Comparison of ENCODE assay signal across 8 cellular contexts in the genomic region with DNA sequence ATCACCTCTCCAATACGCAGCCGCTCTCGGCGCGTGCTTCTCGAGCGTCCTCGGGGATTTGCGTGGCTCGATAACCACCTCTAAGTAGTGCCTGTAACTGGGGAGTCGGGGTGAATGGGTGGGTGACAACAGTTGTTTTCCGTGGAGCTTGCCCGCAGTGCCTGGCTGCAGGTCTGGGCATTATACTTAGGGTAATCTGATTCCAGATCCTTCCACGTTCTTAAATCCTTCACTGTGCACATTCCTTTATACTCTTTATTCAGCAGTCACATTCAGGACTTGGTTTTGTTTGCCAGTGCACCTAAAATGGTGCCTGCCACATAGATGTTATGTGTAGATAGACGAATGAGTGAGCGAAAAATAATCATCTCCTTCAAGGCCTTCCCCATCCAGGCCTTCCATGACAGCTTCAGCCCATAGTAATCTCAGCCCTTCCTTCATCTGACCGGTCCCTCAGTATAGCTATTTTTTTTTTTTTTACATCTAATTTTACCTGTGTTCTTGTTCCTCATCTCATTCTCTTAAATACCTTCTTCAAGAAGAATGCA. TPM values are rescaled to one million over a fixed set of nuclear protein-coding genes. Genes with fewer than 3 reads are reported as not detected.
A peak's percentile ranks its signal among the peaks of the same experiment; 100 is the strongest.
DNase-seq lines count a peak whose midpoint lies in the region; ATAC-seq, FAIRE-seq and TF ChIP-seq lines count a peak whose summit lies in the region.

No MANE protein-coding gene starts in this region.

- H3K4me2 ChIP-seq in A549, result peak overlapping the region; percentile 98
- H3K4me2 ChIP-seq in GM23248 (ENCODE audit: unreplicated experiment), result peak overlapping the region; percentile 100
- H3K4me2 ChIP-seq in smooth muscle cell, result peak overlapping the region; percentile 96

- peaks cover 13% of the 10 kb centered on the region; the same call in 2 of the 3 replicates for H3K4me1 ChIP-seq in A549
- H3K4me1 ChIP-seq in GM23248 (ENCODE audit: insufficient read depth), result peaks cover 12% of the 10 kb centered on the region; the same call in 1 of the 2 replicates
- H3K4me1 ChIP-seq in smooth muscle cell (ENCODE audit: low read depth), result peaks cover 10% of the 10 kb centered on the region

- TF ChIP-seq RAD21 in A549 (conservative IDR thresholded peaks at IDR 0.05 in 1 of 2, IDR thresholded peaks at IDR 0.05 in 1 of 2), result no peak

- peaks cover 40% of the 10 kb centered on the region for H3K36me3 Mint-ChIP-seq in activated CD4-positive, alpha-beta memory T cell treated with anti-CD3 and anti-CD28 coated beads for 36 hours

- peak in 1 of 2 experiments; percentile 19; a peak in 4 of 6 replicates for ATAC-seq in A549

- H3K27me3 ChIP-seq in GM23248 (replicated peaks; ENCODE audit: insufficient read depth) (no peaks in the 10 kb centered on the region), smooth muscle cell (ENCODE audit: low read depth) (no peaks in the 10 kb centered on the region)

- 4% methylated on average over 14 of the region's 17 CpGs for WGBS in A549 (ENCODE audit: missing lambda C conversion rate)
- WGBS in GM23248 (ENCODE audit: low coverage in 1 of 2, low lambda C conversion rate in 2 of 2, missing lambda C conversion rate in 2 of 2), 2 experiments, result 2% methylated on average over 17 of the region's 17 CpGs
- 4% methylated on average over 17 of the region's 17 CpGs for WGBS in smooth muscle cell (ENCODE audit: low lambda C conversion rate)

- no peaks in the 10 kb centered on the region for H3K9me2 ChIP-seq in GM23248 (ENCODE audit: insufficient read depth)

- peaks cover 4% of the 10 kb centered on the region for H3K27me3 Mint-ChIP-seq in activated CD4-positive, alpha-beta memory T cell treated with anti-CD3 and anti-CD28 coated beads for 36 hours

- peak overlapping the region; percentile 95 for H3K4me3 Mint-ChIP-seq in activated CD4-positive, alpha-beta memory T cell treated with anti-CD3 and anti-CD28 coated beads for 36 hours

- no peaks in the 10 kb centered on the region for H3K9me3 ChIP-seq in A549
- no peaks in the 10 kb centered on the region for H3K9me3 ChIP-seq in GM23248 (ENCODE audit: low read depth)
- no peaks in the 10 kb centered on the region for H3K9me3 ChIP-seq in smooth muscle cell (replicated peaks; ENCODE audit: low read depth)

- CTCF ChIA-PET in A549 (lab: Yijun Ruan, JAX), result interaction anchor here (0.6 to 3.8 kb wide), 7 partner anchors 10 to 119 kb away, joined by 3 to 13 read pairs (median 4); no protein-coding TSS in a partner anchor
- CTCF ChIA-PET in activated CD4-positive, alpha-beta memory T cell treated with anti-CD3 and anti-CD28 coated beads for 36 hours (lab: Charles Lee), result interaction anchor here (0.5 to 2.3 kb wide), 6 partner anchors 55 to 362 kb away, joined by 4 to 12 read pairs (median 4); partner anchors contain the start of genes ABTB2 and CAPRIN1

- TF ChIP-seq POLR2A in A549 (IDR thresholded peaks at IDR 0.05; ENCODE audit: low read length), result no peak

- peak overlapping the region; percentile 98 for H3K9ac ChIP-seq in GM23248
- H3K9ac ChIP-seq in smooth muscle cell (ENCODE audit: low read depth), result peak overlapping the region; percentile 86

- TF ChIP-seq CTCF in A549 (IDR thresholded peaks at IDR 0.05) (no peak), smooth muscle cell (IDR thresholded peaks at IDR 0.05; ENCODE audit: borderline replicate concordance, insufficient read depth, poor library complexity, severe bottlenecking) (no peak)

- H3K4me1 Mint-ChIP-seq in activated CD4-positive, alpha-beta memory T cell treated with anti-CD3 and anti-CD28 coated beads for 36 hours (ENCODE audit: low read depth), result peaks cover 45% of the 10 kb centered on the region

- intact Hi-C loops in activated CD4-positive, alpha-beta memory T cell treated with anti-CD3 and anti-CD28 coated beads for 36 hours (cut with micrococcal nuclease), result loop anchor here (1.0 to 5.0 kb wide), 7 partner anchors 19 to 333 kb away; partner anchors contain the start of genes ABTB2 and CAPRIN1

- FAIRE-seq in A549 (lab: Jason Lieb, UNC), result no peak

- DNase-seq in A549 (ENCODE audit: low read depth in 1 of 2, low spot score in 1 of 2), result peak in 1 of 2 experiments; percentile 36
- peak; percentile 61 for DNase-seq in GM23248
- DNase-seq in activated CD4-positive, alpha-beta memory T cell treated with anti-CD3 and anti-CD28 coated beads for 36 hours, result no peak
- DNase-seq in hepatic stellate cell (ENCODE audit: low spot score), result peak; percentile 17
- DNase-seq in smooth muscle cell (lab: John Stamatoyannopoulos, UW; ENCODE audit: unreplicated experiment), result no peak
- DNase-seq in NCI-H446 treated with DMSO at 0.1 percent for 48 hours (lab: John Stamatoyannopoulos, UW), result no peak
- DNase-seq in GM19240 (ENCODE audit: insufficient read length, low spot score), result no peak
- no peak for DNase-seq in putamen (ENCODE audit: low spot score)

- peak overlapping the region; percentile 84 to 95 for H3K27ac ChIP-seq in A549
- peak overlapping the region; percentile 94 for H3K27ac ChIP-seq in GM23248
- peak overlapping the region; percentile 85 for H3K27ac ChIP-seq in smooth muscle cell (ENCODE audit: low read depth)

- H2AFZ ChIP-seq in GM23248 (peak overlapping the region; percentile 83), smooth muscle cell (ENCODE audit: low read depth) (peak overlapping the region; percentile 9)

- H4K20me1 ChIP-seq in GM23248 (ENCODE audit: insufficient read depth) (no peaks in the 10 kb centered on the region), smooth muscle cell (ENCODE audit: low read depth) (no peaks in the 10 kb centered on the region)

- H3K9me3 Mint-ChIP-seq in activated CD4-positive, alpha-beta memory T cell treated with anti-CD3 and anti-CD28 coated beads for 36 hours, result no peaks in the 10 kb centered on the region

- H3K4me3 ChIP-seq in A549 (peak overlapping the region; percentile 92), GM23248 (peak overlapping the region; percentile 91), smooth muscle cell (peak overlapping the region; percentile 88)

- POLR2A ChIA-PET in A549 (lab: Yijun Ruan, JAX), result interaction anchor here (0.7 to 2.0 kb wide), 10 partner anchors 9 to 251 kb away, joined by 3 to 11 read pairs (median 4); partner anchors contain the start of genes ABTB2 and CAPRIN1
- POLR2A ChIA-PET in activated CD4-positive, alpha-beta memory T cell treated with anti-CD3 and anti-CD28 coated beads for 36 hours (lab: Charles Lee), result interaction anchor here (0.6 to 1.9 kb wide), 10 partner anchors 9 to 252 kb away, joined by 3 to 11 read pairs (median 4); partner anchors contain the start of genes ABTB2 and CAPRIN1

- peak overlapping the region; percentile 98 for H3K27ac Mint-ChIP-seq in activated CD4-positive, alpha-beta memory T cell treated with anti-CD3 and anti-CD28 coated beads for 36 hours

- H3K79me2 ChIP-seq in GM23248 (ENCODE audit: insufficient read depth), result peaks cover 52% of the 10 kb centered on the region
- H3K79me2 ChIP-seq in smooth muscle cell (ENCODE audit: low read depth), result peaks cover 32% of the 10 kb centered on the region

- H3K36me3 ChIP-seq in GM23248 (ENCODE audit: low read depth) (peaks cover 19% of the 10 kb centered on the region), smooth muscle cell (ENCODE audit: low read depth) (peaks cover 12% of the 10 kb centered on the region)

- TF ChIP-seq EP300 in A549 (IDR thresholded peaks at IDR 0.05), result no peak

- in situ Hi-C loops in GM23248 (cut with MboI), result no loop called here

- peaks cover 39% of the 10 kb centered on the region for H3F3A ChIP-seq in GM23248 (ENCODE audit: insufficient read depth)
- peaks cover 28% of the 10 kb centered on the region for H3F3A ChIP-seq in smooth muscle cell (ENCODE audit: low read depth)

TF ChIP-seq in A549, 52 proteins besides CTCF, POLR2A, EP300 and RAD21 (continues in another document):
- TF ChIP-seq CBX8 (IDR thresholded peaks at IDR 0.05) (no peak), TFCP2L1 (CRISPR knock-in tag; IDR thresholded peaks at IDR 0.05) (no peak), FOSB (CRISPR knock-in tag; IDR thresholded peaks at IDR 0.05) (no peak), ZFP36 (IDR thresholded peaks at IDR 0.05; ENCODE audit: borderline replicate concordance, partially characterized antibody) (no peak), ZNF302 (CRISPR knock-in tag; IDR thresholded peaks at IDR 0.05) (no peak), RCOR1 (IDR thresholded peaks at IDR 0.05; ENCODE audit: low read depth, low read length) (no peak), E2F6 (IDR thresholded peaks at IDR 0.05; ENCODE audit: borderline replicate concordance, low read depth) (no peak)
- TF ChIP-seq, protein P1, sequence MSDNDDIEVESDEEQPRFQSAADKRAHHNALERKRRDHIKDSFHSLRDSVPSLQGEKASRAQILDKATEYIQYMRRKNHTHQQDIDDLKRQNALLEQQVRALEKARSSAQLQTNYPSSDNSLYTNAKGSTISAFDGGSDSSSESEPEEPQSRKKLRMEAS (IDR thresholded peaks at IDR 0.05), result no peak

RNA-seq across cellular contexts. Expression of gene NAT10, which starts 0.6 kb away (rescaled TPM):
- polyA plus RNA-seq in A549 (2011; rRNA removed), result 57.1 and 59.3 TPM in 2 replicates
- 33.2 and 40.2 TPM in 2 replicates for polyA plus RNA-seq in A549 (2012; cell fraction: cytosol; rRNA removed)
- 79.7 and 94.3 TPM in 2 replicates for polyA plus RNA-seq in A549 (2012; cell fraction: nucleus; rRNA removed)
- polyA plus RNA-seq in A549 (2017; fragmentation: RNase III; extraction: RNeasy Plus Mini Kit Qiagen cat#74134 plus additional on column Dnase treatment), result 37.6 to 44.6 TPM (median 38.6 TPM) in 3 replicates
- polyA minus RNA-seq in A549 (2011; rRNA and poly(A)+ RNA removed), result 102 and 107 TPM in 2 replicates
- total RNA-seq in GM23248 (2014; rRNA removed; shearing (Covaris generic)), result 21.4 and 34.3 TPM in 2 replicates
- polyA plus RNA-seq in GM23248 (2016; fragmentation: Nextera tagmentation; extraction: Ambion mirVana), result 24.0 and 27.5 TPM in 2 replicates
- 10 to 100 TPM; 84.7 to 87.6 TPM for total RNA-seq in activated CD4-positive, alpha-beta memory T cell treated with anti-CD3 and anti-CD28 coated beads for 36 hours
- total RNA-seq in smooth muscle cell, result 20.9 and 21.2 TPM in 2 replicates
- 13.2 and 16.4 TPM in 2 replicates for polyA plus RNA-seq in smooth muscle cell

RNA-seq across cellular contexts. Expression of gene CAPRIN1, which starts 54.5 kb away (rescaled TPM):
- polyA plus RNA-seq in A549 (2011; rRNA removed) (224 and 255 TPM in 2 replicates), A549 (2017; fragmentation: RNase III; extraction: RNeasy Plus Mini Kit Qiagen cat#74134 plus additional on column Dnase treatment) (159 to 178 TPM (median 165 TPM) in 3 replicates), GM23248 (2016; fragmentation: Nextera tagmentation; extraction: Ambion mirVana) (127 TPM in 2 replicates), smooth muscle cell (93.9 and 96.7 TPM in 2 replicates)
- 65.3 and 85.5 TPM in 2 replicates for polyA plus RNA-seq in A549 (2012; cell fraction: cytosol; rRNA removed)
- 86.8 and 107 TPM in 2 replicates for polyA plus RNA-seq in A549 (2012; cell fraction: nucleus; rRNA removed)
- 349 and 390 TPM in 2 replicates for polyA minus RNA-seq in A549 (2011; rRNA and poly(A)+ RNA removed)
- total RNA-seq in GM23248 (2014; rRNA removed; shearing (Covaris generic)), result 176 and 181 TPM in 2 replicates
- 100 to 1,000 TPM; 261 to 264 TPM for total RNA-seq in activated CD4-positive, alpha-beta memory T cell treated with anti-CD3 and anti-CD28 coated beads for 36 hours
- 215 and 219 TPM in 2 replicates for total RNA-seq in smooth muscle cell

Comparison
In these comparisons a context has a peak if more than half of its experiments do, and no peak if none do; other contexts are left out.
1. DNase-seq: peak in GM23248 (single experiment) and hepatic stellate cell (single experiment); none in activated CD4-positive, alpha-beta memory T cell treated with anti-CD3 and anti-CD28 coated beads for 36 hours (single experiment), smooth muscle cell (single experiment), NCI-H446 treated with DMSO at 0.1 percent for 48 hours (single experiment), GM19240 (single experiment) and putamen (single experiment).
2. Peak in every context shown above with its lines, with median percentiles within 50 percentile points of each other: H3K27ac ChIP-seq, H3K4me2 ChIP-seq and H3K4me3 ChIP-seq.